Comparison of ENCODE assay signal across 1 cellular context in genomic region chr17:80101160-80101945, GRCh38.
TF ChIP-seq lines count a peak whose summit lies in the region.

Gene GAA (plus strand): TSS chr17:80101581. CDS start chr17:80104587, 3,006 bp downstream.

TF ChIP-seq in K562, 482 proteins besides CTCF, POLR2A, EP300 and RAD21 (continued from another document and continues in another):
- TF ChIP-seq ZNF609 (CRISPR knock-in tag; IDR thresholded peaks at IDR 0.05; ENCODE audit: borderline replicate concordance) (0 out of 2 replicates have a peak, but pooled peaks have one; percentile 1), NFRKB (IDR thresholded peaks at IDR 0.05; ENCODE audit: low read depth) (no peak), FOXA3 (CRISPR knock-in tag; conservative IDR thresholded peaks at IDR 0.05 in 1 of 2, IDR thresholded peaks at IDR 0.05 in 1 of 2) (no peak), RNF2 (IDR thresholded peaks at IDR 0.05) (no peak), RBM39 (optimal IDR thresholded peaks at IDR 0.05; ENCODE audit: low read depth, low read length) (no peak), POLR2AphosphoS5 (IDR thresholded peaks at IDR 0.05; ENCODE audit: control insufficient read depth, insufficient read depth, low read depth, low read length) (no peak), PHF20 (IDR thresholded peaks at IDR 0.05; ENCODE audit: partially characterized antibody) (peak; percentile 48), NFXL1 (CRISPR knock-in tag; IDR thresholded peaks at IDR 0.05) (no peak), PURB (CRISPR knock-in tag; IDR thresholded peaks at IDR 0.05; ENCODE audit: low read depth) (no peak), SRSF1 (IDR thresholded peaks at IDR 0.05; ENCODE audit: low read depth, low read length) (no peak), FOXJ3 (CRISPR knock-in tag; IDR thresholded peaks at IDR 0.05) (no peak), HEY1 (CRISPR knock-in tag; IDR thresholded peaks at IDR 0.05; ENCODE audit: borderline replicate concordance) (no peak), E2F5 (CRISPR knock-in tag; IDR thresholded peaks at IDR 0.05) (no peak), FOXJ2 (tag; IDR thresholded peaks at IDR 0.05) (no peak), ZNF79 (CRISPR knock-in tag; IDR thresholded peaks at IDR 0.05; ENCODE audit: low read depth) (no peak), ZNF583 (CRISPR knock-in tag; IDR thresholded peaks at IDR 0.05) (peak; percentile 94), ZNF407 (IDR thresholded peaks at IDR 0.05; ENCODE audit: low read depth) (no peak), RFX1 (IDR thresholded peaks at IDR 0.05) (no peak), ZBTB5 (IDR thresholded peaks at IDR 0.05) (no peak), SNRNP70 (optimal IDR thresholded peaks at IDR 0.05; ENCODE audit: low read depth, low read length) (no peak), ZNF785 (CRISPR knock-in tag; IDR thresholded peaks at IDR 0.05) (no peak), CBFA2T3 (IDR thresholded peaks at IDR 0.05) (no peak), ZBTB26 (CRISPR knock-in tag; IDR thresholded peaks at IDR 0.05) (no peak), ZNF408 (CRISPR knock-in tag; IDR thresholded peaks at IDR 0.05; ENCODE audit: low read depth) (no peak), MEF2D (tag; conservative IDR thresholded peaks at IDR 0.05; ENCODE audit: low read depth) (no peak), FOSL1 (tag; conservative IDR thresholded peaks at IDR 0.05) (peak; percentile 39; the same call in 1 of the 2 replicates), ZZZ3 (IDR thresholded peaks at IDR 0.05) (no peak), HES1 (IDR thresholded peaks at IDR 0.05; ENCODE audit: low read depth) (no peak), ZNF511 (CRISPR knock-in tag; IDR thresholded peaks at IDR 0.05) (peak; percentile 41; the same call in 1 of the 2 replicates), PTBP1 (IDR thresholded peaks at IDR 0.05; ENCODE audit: low read depth, low read length) (0 out of 2 replicates have a peak, but pooled peaks have one; percentile 24), HIVEP1 (CRISPR knock-in tag; IDR thresholded peaks at IDR 0.05) (no peak), YBX1 (IDR thresholded peaks at IDR 0.05) (no peak), EWSR1 (IDR thresholded peaks at IDR 0.05; ENCODE audit: borderline replicate concordance, low read depth, partially characterized antibody) (no peak), ZBTB34 (CRISPR knock-in tag; IDR thresholded peaks at IDR 0.05) (no peak), MAX (CRISPR knock-in tag; IDR thresholded peaks at IDR 0.05) (no peak; the same call in 1 of the 2 replicates), FUS (optimal IDR thresholded peaks at IDR 0.05; ENCODE audit: low read depth, low read length) (peak; percentile 70), FOXP4 (CRISPR knock-in tag; IDR thresholded peaks at IDR 0.05; ENCODE audit: borderline replicate concordance) (peak; percentile 50; the same call in 1 of the 2 replicates), STAT5B (CRISPR knock-in tag; IDR thresholded peaks at IDR 0.05) (no peak), HCFC1 (IDR thresholded peaks at IDR 0.05; ENCODE audit: low read depth, low read length) (peak; percentile 43; the same call in 1 of the 2 replicates), MEF2A (IDR thresholded peaks at IDR 0.05; ENCODE audit: control insufficient read depth, low read depth, low read length) (no peak)
